In genomic region chr9:108182270-108182669, GRCh38 we compare ENCODE assay signal across 30 cellular contexts.
"Had no signal": no experiment of that assay in that cellular context is flagged by ENCODE, and none has a peak within 500 bp of the region (broad histone marks: within the 10 kb centered on the region; RNA-seq: fewer than 3 reads in every experiment).

No MANE protein-coding gene starts in this region.

- ATAC-seq: activated CD8-positive, alpha-beta memory T cell treated with anti-CD3 and anti-CD28 coated beads, Interleukin-2, amount 10 ng/mL, durations not matched to agents 7 days and 5 days; activated CD8-positive, alpha-beta T cell treated with anti-CD3 and anti-CD28 coated beads, Interleukin-2, amount 10 ng/mL, durations not matched to agents 7 days and 5 days; activated naive CD8-positive, alpha-beta T cell treated with anti-CD3 and anti-CD28 coated beads, Interleukin-2, amount 50 U/mL, for 24 hours had no signal

- H3K27ac ChIP-seq: ascending aorta, cardiac muscle cell, VCaP had no signal

- H3K36me3 ChIP-seq: ascending aorta, cardiac muscle cell had no signal

- FAIRE-seq: bronchial epithelial cell, TTC549 had no signal

- H3K4me1 ChIP-seq: ascending aorta had no signal

- H3K27me3 ChIP-seq: ascending aorta, cardiac muscle cell had no signal

- H3K9me3 ChIP-seq: ascending aorta had no signal

- H3K4me3 ChIP-seq: ascending aorta, cardiac muscle cell had no signal

- DNase-seq: activated B cell treated with CpG ODN at 0.5 μM for 24 hours; activated CD4-positive, alpha-beta memory T cell treated with anti-CD3 and anti-CD28 coated beads for 36 hours; activated CD4-positive, alpha-beta T cell treated with anti-CD3 and anti-CD28 coated beads for 4 hours; activated CD4-positive, alpha-beta T cell treated with anti-CD3 and anti-CD28 coated beads, Interleukin-2, amount 10 ng/mL, durations not matched to agents 24 days and 14 days; activated CD4-positive, alpha-beta T cell treated with anti-CD3 and anti-CD28 coated beads, Interleukin-2, amount 50 U/mL, for 1 hour; activated CD4-positive, alpha-beta T cell treated with anti-CD3 and anti-CD28 coated beads, Interleukin-2, amount 50 U/mL, for 4 hours; activated CD4-positive, CD25-positive, alpha-beta regulatory T cell treated with anti-CD3 and anti-CD28 coated beads, Interleukin-2, amount 50 U/mL, for 72 hours; activated CD8-positive, alpha-beta memory T cell treated with anti-CD3 and anti-CD28 coated beads for 24 hours; activated CD8-positive, alpha-beta memory T cell treated with anti-CD3 and anti-CD28 coated beads, Interleukin-2, amount 10 ng/mL, durations not matched to agents 7 days and 5 days; activated CD8-positive, alpha-beta memory T cell treated with anti-CD3 and anti-CD28 coated beads, Interleukin-2, amount 50 U/mL, for 48 hours; activated CD8-positive, alpha-beta T cell treated with anti-CD3 and anti-CD28 coated beads, Interleukin-2, amount 10 ng/mL, durations not matched to agents 7 days and 5 days; activated effector memory CD4-positive, alpha-beta T cell treated with Interleukin-2 at 50 U/mL for 16 hours; activated gamma-delta T cell; activated naive CD4-positive, alpha-beta T cell treated with anti-CD3 and anti-CD28 coated beads, Interleukin-2, amount 10 ng/mL, durations not matched to agents 7 days and 5 days; activated naive CD4-positive, alpha-beta T cell treated with Interleukin-2 at 50 U/mL for 16 hours; activated naive CD8-positive, alpha-beta T cell treated with anti-CD3 and anti-CD28 coated beads, Interleukin-2, amount 10 ng/mL, durations not matched to agents 7 days and 5 days; activated naive CD8-positive, alpha-beta T cell treated with anti-CD3 and anti-CD28 coated beads, Interleukin-2, amount 50 U/mL, for 24 hours; activated T-cell treated with anti-CD3 and anti-CD28 coated beads, Interleukin-2, amount 50 U/mL, for 24 hours; activated T-cell treated with anti-CD3 and anti-CD28 coated beads, Interleukin-2, amount 50 U/mL, for 48 hours; amygdala; anterior cingulate cortex; caudate nucleus; T-helper 1 cell; T-helper 2 cell; T-helper 9 cell had no signal
